Comparison of ENCODE assay signal across 1 cellular context in genomic region chr20:5126512-5127203, GRCh38.
TF ChIP-seq lines count a peak whose summit lies in the region.

CDS2 (plus strand) TSS chr20:5127008; CDS start chr20:5127093, 85 bp downstream.

TF ChIP-seq in HepG2, 621 proteins besides CTCF, POLR2A, EP300 and RAD21 (continued from another document and continues in another):
- TF ChIP-seq CEBPZ (IDR thresholded peaks at IDR 0.05; ENCODE audit: low read length) (no peak), ZNF672 (CRISPR knock-in tag; IDR thresholded peaks at IDR 0.05) (no peak), PHF8 (CRISPR knock-in tag; IDR thresholded peaks at IDR 0.05) (peak; percentile 94), ZNF234 (CRISPR knock-in tag; conservative IDR thresholded peaks at IDR 0.05) (no peak), RAD51 (IDR thresholded peaks at IDR 0.05; ENCODE audit: borderline replicate concordance) (no peak), MEF2D (CRISPR knock-in tag; IDR thresholded peaks at IDR 0.05) (no peak; the same call in 1 of the 2 replicates), TRAFD1 (CRISPR knock-in tag; IDR thresholded peaks at IDR 0.05; ENCODE audit: borderline replicate concordance) (no peak), ZNF30 (CRISPR knock-in tag; IDR thresholded peaks at IDR 0.05) (no peak), DPF2 (CRISPR knock-in tag; IDR thresholded peaks at IDR 0.05; ENCODE audit: borderline replicate concordance, low read depth) (no peak; the same call in 1 of the 2 replicates), ZNF407 (CRISPR knock-in tag; IDR thresholded peaks at IDR 0.05; ENCODE audit: not compliant biosample characterization) (no peak), ZNF496 (CRISPR knock-in tag; IDR thresholded peaks at IDR 0.05; ENCODE audit: insufficient replicate concordance) (no peak), MAX (IDR thresholded peaks at IDR 0.05) (peak; percentile 67), KDM6A (CRISPR knock-in tag; IDR thresholded peaks at IDR 0.05; ENCODE audit: low read depth) (no peak), CBX1 (IDR thresholded peaks at IDR 0.05; ENCODE audit: low read depth) (no peak), FOXA3 (CRISPR knock-in tag; IDR thresholded peaks at IDR 0.05) (peak; percentile 76), DNMT3B (CRISPR knock-in tag; conservative IDR thresholded peaks at IDR 0.05) (0 out of 2 replicates have a peak, but pooled peaks have one; percentile 89), SRSF4 (IDR thresholded peaks at IDR 0.05; ENCODE audit: low read depth, low read length, poor library complexity, severe bottlenecking) (no peak), GRHL1 (CRISPR knock-in tag; conservative IDR thresholded peaks at IDR 0.05) (no peak), RORA (CRISPR knock-in tag; IDR thresholded peaks at IDR 0.05) (no peak), ZNF367 (CRISPR knock-in tag; IDR thresholded peaks at IDR 0.05; ENCODE audit: borderline replicate concordance) (0 out of 2 replicates have a peak, but pooled peaks have one; percentile 42), MTF2 (CRISPR knock-in tag; IDR thresholded peaks at IDR 0.05; ENCODE audit: borderline replicate concordance) (0 out of 2 replicates have a peak, but pooled peaks have one; percentile 82), MAZ (IDR thresholded peaks at IDR 0.05; ENCODE audit: borderline replicate concordance, low read depth, low read length) (peak; percentile 95), MAZ (CRISPR knock-in tag; IDR thresholded peaks at IDR 0.05; ENCODE audit: low read depth) (peak; percentile 100), ZNF7 (CRISPR knock-in tag; IDR thresholded peaks at IDR 0.05) (peak; percentile 14; the same call in 1 of the 2 replicates), ZBTB1 (CRISPR knock-in tag; IDR thresholded peaks at IDR 0.05; ENCODE audit: borderline replicate concordance) (no peak), UBTF (CRISPR knock-in tag; IDR thresholded peaks at IDR 0.05) (peak; percentile 96), PRPF4 (IDR thresholded peaks at IDR 0.05; ENCODE audit: low read depth, low read length, poor library complexity, severe bottlenecking) (no peak), KDM4B (CRISPR knock-in tag; IDR thresholded peaks at IDR 0.05) (peak; percentile 79; the same call in 1 of the 2 replicates), ZBTB25 (CRISPR knock-in tag; IDR thresholded peaks at IDR 0.05) (peak; percentile 96), MTA3 (CRISPR knock-in tag; IDR thresholded peaks at IDR 0.05) (no peak), SPEN (CRISPR knock-in tag; IDR thresholded peaks at IDR 0.05; ENCODE audit: low read depth) (peak; percentile 80), ZNF10 (CRISPR knock-in tag; IDR thresholded peaks at IDR 0.05; ENCODE audit: borderline replicate concordance, low read depth) (no peak)
- TF ChIP-seq, protein P1, sequence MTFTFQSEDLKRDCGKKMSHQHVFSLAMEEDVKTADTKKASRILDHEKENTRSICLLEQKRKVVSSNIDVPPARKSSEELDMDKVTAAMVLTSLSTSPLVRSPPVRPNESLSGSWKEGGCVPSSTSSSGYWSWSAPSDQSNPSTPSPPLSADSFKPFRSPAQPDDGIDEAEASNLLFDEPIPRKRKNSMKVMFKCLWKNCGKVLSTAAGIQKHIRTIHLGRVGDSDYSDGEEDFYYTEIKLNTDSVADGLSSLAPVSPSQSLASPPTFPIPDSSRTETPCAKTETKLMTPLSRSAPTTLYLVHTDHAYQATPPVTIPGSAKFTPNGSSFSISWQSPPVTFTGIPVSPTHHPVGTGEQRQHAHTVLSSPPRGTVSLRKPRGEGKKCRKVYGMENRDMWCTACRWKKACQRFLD (CRISPR knock-in tag; IDR thresholded peaks at IDR 0.05; ENCODE audit: borderline replicate concordance): peak; percentile 18; the same call in 1 of the 2 replicates
- TF ChIP-seq, protein P2, sequence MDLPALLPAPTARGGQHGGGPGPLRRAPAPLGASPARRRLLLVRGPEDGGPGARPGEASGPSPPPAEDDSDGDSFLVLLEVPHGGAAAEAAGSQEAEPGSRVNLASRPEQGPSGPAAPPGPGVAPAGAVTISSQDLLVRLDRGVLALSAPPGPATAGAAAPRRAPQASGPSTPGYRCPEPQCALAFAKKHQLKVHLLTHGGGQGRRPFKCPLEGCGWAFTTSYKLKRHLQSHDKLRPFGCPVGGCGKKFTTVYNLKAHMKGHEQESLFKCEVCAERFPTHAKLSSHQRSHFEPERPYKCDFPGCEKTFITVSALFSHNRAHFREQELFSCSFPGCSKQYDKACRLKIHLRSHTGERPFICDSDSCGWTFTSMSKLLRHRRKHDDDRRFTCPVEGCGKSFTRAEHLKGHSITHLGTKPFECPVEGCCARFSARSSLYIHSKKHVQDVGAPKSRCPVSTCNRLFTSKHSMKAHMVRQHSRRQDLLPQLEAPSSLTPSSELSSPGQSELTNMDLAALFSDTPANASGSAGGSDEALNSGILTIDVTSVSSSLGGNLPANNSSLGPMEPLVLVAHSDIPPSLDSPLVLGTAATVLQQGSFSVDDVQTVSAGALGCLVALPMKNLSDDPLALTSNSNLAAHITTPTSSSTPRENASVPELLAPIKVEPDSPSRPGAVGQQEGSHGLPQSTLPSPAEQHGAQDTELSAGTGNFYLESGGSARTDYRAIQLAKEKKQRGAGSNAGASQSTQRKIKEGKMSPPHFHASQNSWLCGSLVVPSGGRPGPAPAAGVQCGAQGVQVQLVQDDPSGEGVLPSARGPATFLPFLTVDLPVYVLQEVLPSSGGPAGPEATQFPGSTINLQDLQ (CRISPR knock-in tag; IDR thresholded peaks at IDR 0.05): no peak; the same call in 1 of the 2 replicates
